10 cellular contexts compared by ENCODE assay signal in the genomic region with DNA sequence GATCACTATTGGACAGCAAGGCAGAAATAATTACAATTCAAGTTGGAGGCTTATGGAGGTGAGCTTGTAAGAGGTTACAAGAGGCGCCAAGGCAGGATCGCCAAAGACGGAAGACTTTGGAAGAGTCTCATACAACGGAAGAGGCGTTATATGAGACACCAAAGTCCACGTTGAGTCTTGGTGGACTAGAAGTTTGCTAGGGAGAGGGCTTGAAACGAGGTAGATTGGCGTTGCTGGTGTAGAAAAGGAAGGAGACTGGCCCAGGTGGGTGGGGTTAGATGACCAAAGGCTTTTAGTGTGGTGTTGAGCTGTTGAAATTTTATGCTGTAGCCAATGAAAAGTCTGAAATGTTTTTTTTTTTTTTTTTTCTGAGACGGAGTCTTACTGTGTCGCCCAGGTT. TPM values are rescaled to one million over a fixed set of nuclear protein-coding genes. Genes with fewer than 3 reads are reported as not detected.
DNase-seq lines count a peak whose midpoint lies in the region; ATAC-seq lines count a peak whose summit lies in the region.
"Had no signal": no experiment of that assay in that cellular context is flagged by ENCODE, and none has a peak within 500 bp of the region (broad histone marks: within the 10 kb centered on the region; RNA-seq: fewer than 3 reads in every experiment).

No MANE protein-coding gene starts in this region.

- peak overlapping the region; percentile 96 for H3K27ac Mint-ChIP-seq in T-helper 2 cell treated with Interferon-gamma antibody and Interleukin-4, amounts not matched to agents 5 μg/mL and 100 μg/mL, for 36 hours
- peak overlapping the region; percentile 77 for H3K27ac Mint-ChIP-seq in T-helper 17 cell
- H3K27ac Mint-ChIP-seq in stimulated activated memory B cell treated with anti-CD40 and anti-IgM and Interleukin-4, amounts not matched to agents 10 μg/mL and 1 μg/mL and 100 μg/mL, for 72 hours = peak overlapping the region; percentile 35

- H3K4me1 Mint-ChIP-seq in T-helper 2 cell treated with Interferon-gamma antibody and Interleukin-4, amounts not matched to agents 5 μg/mL and 100 μg/mL, for 36 hours (ENCODE audit: low read depth) = peaks cover 30% of the 10 kb centered on the region
- H3K4me1 Mint-ChIP-seq in T-helper 17 cell = peaks cover 31% of the 10 kb centered on the region
- peaks cover 34% of the 10 kb centered on the region for H3K4me1 Mint-ChIP-seq in stimulated activated memory B cell treated with anti-CD40 and anti-IgM and Interleukin-4, amounts not matched to agents 10 μg/mL and 1 μg/mL and 100 μg/mL, for 72 hours

- no CpG with 5 or more reads among the region's 10 CpGs for WGBS in iPS DF 6.9 (ENCODE audit: insufficient coverage, insufficient read length)

- no peak overlapping the region for H3K27ac ChIP-seq in iPS DF 6.9 (ENCODE audit: low read length)

- H3K36me3 Mint-ChIP-seq in T-helper 2 cell treated with Interferon-gamma antibody and Interleukin-4, amounts not matched to agents 5 μg/mL and 100 μg/mL, for 36 hours (ENCODE audit: low read depth) = peaks cover 40% of the 10 kb centered on the region
- H3K36me3 Mint-ChIP-seq in T-helper 17 cell (ENCODE audit: low read depth) = peaks cover 3% of the 10 kb centered on the region
- H3K36me3 Mint-ChIP-seq in stimulated activated memory B cell treated with anti-CD40 and anti-IgM and Interleukin-4, amounts not matched to agents 10 μg/mL and 1 μg/mL and 100 μg/mL, for 72 hours = peaks cover 35% of the 10 kb centered on the region

- H3K36me3 ChIP-seq in iPS DF 6.9 (ENCODE audit: control insufficient read depth, insufficient read depth, low read length) = no peaks in the 10 kb centered on the region

- peak overlapping the region; percentile 95 for H3K4me3 Mint-ChIP-seq in T-helper 2 cell treated with Interferon-gamma antibody and Interleukin-4, amounts not matched to agents 5 μg/mL and 100 μg/mL, for 36 hours
- peak overlapping the region; percentile 96 for H3K4me3 Mint-ChIP-seq in T-helper 17 cell
- H3K4me3 Mint-ChIP-seq in stimulated activated memory B cell treated with anti-CD40 and anti-IgM and Interleukin-4, amounts not matched to agents 10 μg/mL and 1 μg/mL and 100 μg/mL, for 72 hours = peak overlapping the region; percentile 93

- no peak for DNase-seq in T-helper 2 cell treated with Interferon-gamma antibody and Interleukin-4, amounts not matched to agents 5 μg/mL and 100 μg/mL, for 36 hours (ENCODE audit: low spot score)
- DNase-seq in T-helper 2 cell (no peak), T-helper 17 cell (no peak), iPS DF 6.9 (ENCODE audit: low read depth, low spot score) (no peak), SIG-M5 treated with dmso at 0.1 percent for 504 hours (lab: John Stamatoyannopoulos, UW; ENCODE audit: unreplicated experiment) (no peak), OCI-M2 (lab: John Stamatoyannopoulos, UW; ENCODE audit: unreplicated experiment) (no peak)
- DNase-seq: central memory CD4-positive, alpha-beta T cell; NK-92 treated with Interleukin-12 subunit alpha and Interleukin-12 subunit beta, amount 100 ng/mL, for 24 hours had no signal

- H3K9me3 Mint-ChIP-seq in T-helper 2 cell treated with Interferon-gamma antibody and Interleukin-4, amounts not matched to agents 5 μg/mL and 100 μg/mL, for 36 hours = no peaks in the 10 kb centered on the region
- no peaks in the 10 kb centered on the region for H3K9me3 Mint-ChIP-seq in stimulated activated memory B cell treated with anti-CD40 and anti-IgM and Interleukin-4, amounts not matched to agents 10 μg/mL and 1 μg/mL and 100 μg/mL, for 72 hours

- no peaks in the 10 kb centered on the region for H3K27me3 Mint-ChIP-seq in T-helper 2 cell treated with Interferon-gamma antibody and Interleukin-4, amounts not matched to agents 5 μg/mL and 100 μg/mL, for 36 hours (ENCODE audit: low read depth)
- no peaks in the 10 kb centered on the region for H3K27me3 Mint-ChIP-seq in T-helper 17 cell
- no peaks in the 10 kb centered on the region for H3K27me3 Mint-ChIP-seq in stimulated activated memory B cell treated with anti-CD40 and anti-IgM and Interleukin-4, amounts not matched to agents 10 μg/mL and 1 μg/mL and 100 μg/mL, for 72 hours

- H3K9me3 ChIP-seq in T-helper 17 cell (ENCODE audit: control insufficient read depth, low read length, poor library complexity, severe bottlenecking) (no peaks in the 10 kb centered on the region), iPS DF 6.9 (ENCODE audit: control insufficient read depth, insufficient read depth, low read length) (no peaks in the 10 kb centered on the region)

- H3K4me3 ChIP-seq in iPS DF 6.9 (ENCODE audit: low read length) = peak overlapping the region; percentile 78; the same call in 1 of the 2 replicates

- ATAC-seq in T-helper 17 cell (no peak), GM19395 (IDR thresholded peaks at IDR 0.05; ENCODE audit: unreplicated experiment) (no peak)
- ATAC-seq in stimulated activated memory B cell treated with anti-CD40 and anti-IgM and Interleukin-4, amounts not matched to agents 10 μg/mL and 1 μg/mL and 100 μg/mL, for 72 hours = no peak

- 0 out of 2 replicates have a peak, but pooled peaks cover 2% of the 10 kb centered on the region for H3K4me1 ChIP-seq in iPS DF 6.9 (ENCODE audit: control insufficient read depth, insufficient read depth, low read length)

- H3K27me3 ChIP-seq in iPS DF 6.9 (ENCODE audit: control insufficient read depth, insufficient read depth, low read length) = no peaks in the 10 kb centered on the region

RNA-seq across cellular contexts. Expression of a gene that starts 1.4 kb away (rescaled TPM):
- total RNA-seq in T-helper 17 cell = 1 to 10 TPM; 9.7 to 9.9 TPM

RNA-seq across cellular contexts. Expression of a gene that starts 35.2 kb away (rescaled TPM):
- total RNA-seq in T-helper 17 cell = not detected

Comparison
In these comparisons a context has a peak if more than half of its experiments do, and no peak if none do; other contexts are left out.
1. H3K27ac Mint-ChIP-seq: peak in every context shown above with its lines; median percentile 96 in T-helper 2 cell treated with Interferon-gamma antibody and Interleukin-4, amounts not matched to agents 5 μg/mL and 100 μg/mL, for 36 hours; 77 in T-helper 17 cell; 35 in stimulated activated memory B cell treated with anti-CD40 and anti-IgM and Interleukin-4, amounts not matched to agents 10 μg/mL and 1 μg/mL and 100 μg/mL, for 72 hours.